In the genomic region with DNA sequence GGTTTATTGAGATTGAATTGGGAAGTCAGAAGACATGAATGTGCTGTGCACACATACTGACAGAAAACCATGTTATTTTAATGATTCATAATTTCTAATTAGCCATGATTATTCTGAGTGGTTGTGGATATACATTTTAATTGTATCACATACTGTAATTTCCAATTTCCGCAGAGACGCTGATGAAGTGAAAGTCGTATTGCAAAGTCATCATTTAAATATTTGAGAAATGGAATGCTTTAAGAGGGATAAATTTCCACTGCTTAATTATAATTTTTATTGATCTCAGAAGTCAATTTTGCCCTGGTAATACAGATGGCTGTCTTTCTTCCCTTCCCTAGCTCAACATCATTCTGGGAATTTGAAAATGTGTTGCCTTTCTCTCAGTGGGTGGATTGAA, we compare ENCODE assay signal across 36 cellular contexts.
"Had no signal": no experiment of that assay in that cellular context is flagged by ENCODE, and none has a peak within 500 bp of the region (broad histone marks: within the 10 kb centered on the region; RNA-seq: fewer than 3 reads in every experiment).

No MANE protein-coding gene starts in this region.

- H3K36me3 Mint-ChIP-seq: activated CD8-positive, alpha-beta memory T cell treated with anti-CD3 and anti-CD28 coated beads, Interleukin-2, amount 10 ng/mL, durations not matched to agents 7 days and 5 days; activated naive CD4-positive, alpha-beta T cell treated with anti-CD3 and anti-CD28 coated beads, Interleukin-2, amount 10 ng/mL, durations not matched to agents 7 days and 5 days; activated naive CD4-positive, alpha-beta T cell treated with anti-CD3 and anti-CD28 coated beads, Interleukin-2, amount 50 U/mL, for 24 hours; activated naive CD8-positive, alpha-beta T cell; activated naive CD8-positive, alpha-beta T cell treated with anti-CD3 and anti-CD28 coated beads, Interleukin-2, amount 10 ng/mL, durations not matched to agents 7 days and 5 days; brain had no signal

- H3K4me3 Mint-ChIP-seq: activated B cell treated with CpG ODN at 0.5 μM for 24 hours; activated CD4-positive, alpha-beta memory T cell treated with anti-CD3 and anti-CD28 coated beads, Interleukin-2, amount 10 ng/mL, durations not matched to agents 7 days and 5 days; activated CD4-positive, alpha-beta T cell treated with anti-CD3 and anti-CD28 coated beads, Interleukin-2, amount 10 ng/mL, durations not matched to agents 7 days and 5 days; activated CD8-positive, alpha-beta memory T cell treated with anti-CD3 and anti-CD28 coated beads, Interleukin-2, amount 10 ng/mL, durations not matched to agents 7 days and 5 days; activated CD8-positive, alpha-beta T cell treated with anti-CD3 and anti-CD28 coated beads, Interleukin-2, amount 10 ng/mL, durations not matched to agents 7 days and 5 days; activated naive CD4-positive, alpha-beta T cell treated with anti-CD3 and anti-CD28 coated beads, Interleukin-2, amount 10 ng/mL, durations not matched to agents 7 days and 5 days; activated naive CD4-positive, alpha-beta T cell treated with anti-CD3 and anti-CD28 coated beads, Interleukin-2, amount 50 U/mL, for 24 hours; activated naive CD8-positive, alpha-beta T cell; activated naive CD8-positive, alpha-beta T cell treated with anti-CD3 and anti-CD28 coated beads, Interleukin-2, amount 10 ng/mL, durations not matched to agents 7 days and 5 days; activated naive CD8-positive, alpha-beta T cell treated with anti-CD3 and anti-CD28 coated beads, Interleukin-2, amount 50 U/mL, for 24 hours; activated T-cell treated with anti-CD3 and anti-CD28 coated beads, Interleukin-2, amount 50 U/mL, for 24 hours; brain; central memory CD8-positive, alpha-beta T cell; T-helper 1 cell treated with Interleukin-12 subunit alpha and Interleukin-12 subunit beta and Interleukin-4 antibody, amounts not matched to agents 30 μg/mL and 1 μg/mL, for 36 hours; T-helper 2 cell treated with Interferon-gamma antibody and Interleukin-4, amounts not matched to agents 5 μg/mL and 100 μg/mL, for 36 hours had no signal

- H3K36me3 ChIP-seq: ascending aorta, cardiac muscle cell had no signal

- H3K4me1 Mint-ChIP-seq: activated B cell treated with CpG ODN at 0.5 μM for 24 hours; activated CD4-positive, alpha-beta memory T cell treated with anti-CD3 and anti-CD28 coated beads, Interleukin-2, amount 10 ng/mL, durations not matched to agents 7 days and 5 days; activated CD4-positive, alpha-beta T cell treated with anti-CD3 and anti-CD28 coated beads, Interleukin-2, amount 10 ng/mL, durations not matched to agents 7 days and 5 days; activated CD8-positive, alpha-beta memory T cell treated with anti-CD3 and anti-CD28 coated beads, Interleukin-2, amount 10 ng/mL, durations not matched to agents 7 days and 5 days; activated naive CD4-positive, alpha-beta T cell treated with anti-CD3 and anti-CD28 coated beads, Interleukin-2, amount 10 ng/mL, durations not matched to agents 7 days and 5 days; activated naive CD4-positive, alpha-beta T cell treated with anti-CD3 and anti-CD28 coated beads, Interleukin-2, amount 50 U/mL, for 24 hours; activated naive CD8-positive, alpha-beta T cell treated with anti-CD3 and anti-CD28 coated beads, Interleukin-2, amount 10 ng/mL, durations not matched to agents 7 days and 5 days; activated naive CD8-positive, alpha-beta T cell treated with anti-CD3 and anti-CD28 coated beads, Interleukin-2, amount 50 U/mL, for 24 hours; central memory CD8-positive, alpha-beta T cell had no signal

- FAIRE-seq: bronchial epithelial cell, TTC549 had no signal

- H3K9me3 ChIP-seq: ascending aorta had no signal

- H3K27ac Mint-ChIP-seq: activated B cell treated with CpG ODN at 0.5 μM for 24 hours; activated CD4-positive, alpha-beta memory T cell treated with anti-CD3 and anti-CD28 coated beads, Interleukin-2, amount 10 ng/mL, durations not matched to agents 7 days and 5 days; activated CD4-positive, alpha-beta T cell treated with anti-CD3 and anti-CD28 coated beads, Interleukin-2, amount 10 ng/mL, durations not matched to agents 7 days and 5 days; activated CD8-positive, alpha-beta memory T cell treated with anti-CD3 and anti-CD28 coated beads, Interleukin-2, amount 10 ng/mL, durations not matched to agents 7 days and 5 days; activated CD8-positive, alpha-beta T cell treated with anti-CD3 and anti-CD28 coated beads, Interleukin-2, amount 10 ng/mL, durations not matched to agents 7 days and 5 days; activated naive CD4-positive, alpha-beta T cell treated with anti-CD3 and anti-CD28 coated beads, Interleukin-2, amount 10 ng/mL, durations not matched to agents 7 days and 5 days; activated naive CD4-positive, alpha-beta T cell treated with anti-CD3 and anti-CD28 coated beads, Interleukin-2, amount 50 U/mL, for 24 hours; activated naive CD8-positive, alpha-beta T cell; activated naive CD8-positive, alpha-beta T cell treated with anti-CD3 and anti-CD28 coated beads, Interleukin-2, amount 10 ng/mL, durations not matched to agents 7 days and 5 days; activated naive CD8-positive, alpha-beta T cell treated with anti-CD3 and anti-CD28 coated beads, Interleukin-2, amount 50 U/mL, for 24 hours; activated T-cell treated with anti-CD3 and anti-CD28 coated beads, Interleukin-2, amount 50 U/mL, for 24 hours; activated T-helper 2 cell treated with anti-CD3 and anti-CD28 coated beads, Interferon-gamma antibody, Interleukin-2, Interleukin-4, amounts not matched to agents 10 μg/mL and 5 μg/mL and 100 μg/mL, durations not matched to agents 14 hours and 24 hours and 36 hours; brain; T-helper 1 cell treated with Interleukin-12 subunit alpha and Interleukin-12 subunit beta and Interleukin-4 antibody, amounts not matched to agents 30 μg/mL and 1 μg/mL, for 36 hours; T-helper 2 cell treated with Interferon-gamma antibody and Interleukin-4, amounts not matched to agents 5 μg/mL and 100 μg/mL, for 36 hours had no signal

- H3K27me3 ChIP-seq: ascending aorta, cardiac muscle cell had no signal

- H3K4me3 ChIP-seq: ascending aorta, cardiac muscle cell had no signal

- H3K9me3 Mint-ChIP-seq: activated CD4-positive, alpha-beta T cell treated with anti-CD3 and anti-CD28 coated beads, Interleukin-2, amount 10 ng/mL, durations not matched to agents 7 days and 5 days; activated naive CD4-positive, alpha-beta T cell treated with anti-CD3 and anti-CD28 coated beads, Interleukin-2, amount 50 U/mL, for 24 hours had no signal

- H3K27ac ChIP-seq: ascending aorta, cardiac muscle cell, VCaP had no signal

- ATAC-seq: activated CD8-positive, alpha-beta memory T cell treated with anti-CD3 and anti-CD28 coated beads, Interleukin-2, amount 10 ng/mL, durations not matched to agents 7 days and 5 days; activated CD8-positive, alpha-beta T cell treated with anti-CD3 and anti-CD28 coated beads, Interleukin-2, amount 10 ng/mL, durations not matched to agents 7 days and 5 days; activated naive CD8-positive, alpha-beta T cell treated with anti-CD3 and anti-CD28 coated beads, Interleukin-2, amount 50 U/mL, for 24 hours had no signal

- DNase-seq: activated B cell treated with CpG ODN at 0.5 μM for 24 hours; activated CD4-positive, alpha-beta memory T cell treated with anti-CD3 and anti-CD28 coated beads, Interleukin-2, amount 10 ng/mL, durations not matched to agents 7 days and 5 days; activated CD4-positive, alpha-beta T cell treated with anti-CD3 and anti-CD28 coated beads for 4 hours; activated CD4-positive, alpha-beta T cell treated with anti-CD3 and anti-CD28 coated beads, Interleukin-2, amount 10 ng/mL, durations not matched to agents 7 days and 5 days; activated CD4-positive, alpha-beta T cell treated with anti-CD3 and anti-CD28 coated beads, Interleukin-2, amount 50 U/mL, for 48 hours; activated CD4-positive, CD25-positive, alpha-beta regulatory T cell treated with anti-CD3 and anti-CD28 coated beads, Interleukin-2, amount 50 U/mL, for 72 hours; activated CD8-positive, alpha-beta memory T cell treated with anti-CD3 and anti-CD28 coated beads for 24 hours; activated CD8-positive, alpha-beta memory T cell treated with anti-CD3 and anti-CD28 coated beads, Interleukin-2, amount 10 ng/mL, durations not matched to agents 7 days and 5 days; activated CD8-positive, alpha-beta memory T cell treated with anti-CD3 and anti-CD28 coated beads, Interleukin-2, amount 50 U/mL, for 48 hours; activated CD8-positive, alpha-beta T cell treated with anti-CD3 and anti-CD28 coated beads, Interleukin-2, amount 10 ng/mL, durations not matched to agents 7 days and 5 days; activated effector memory CD4-positive, alpha-beta T cell treated with Interleukin-2 at 50 U/mL for 16 hours; activated gamma-delta T cell; activated naive CD4-positive, alpha-beta T cell treated with anti-CD3 and anti-CD28 coated beads, Interleukin-2, amount 10 ng/mL, durations not matched to agents 7 days and 5 days; activated naive CD4-positive, alpha-beta T cell treated with Interleukin-2 at 50 U/mL for 16 hours; activated naive CD8-positive, alpha-beta T cell treated with anti-CD3 and anti-CD28 coated beads, Interleukin-2, amount 10 ng/mL, durations not matched to agents 7 days and 5 days; activated naive CD8-positive, alpha-beta T cell treated with anti-CD3 and anti-CD28 coated beads, Interleukin-2, amount 50 U/mL, for 24 hours; activated T-cell treated with anti-CD3 and anti-CD28 coated beads, Interleukin-2, amount 50 U/mL, for 24 hours; activated T-cell treated with anti-CD3 and anti-CD28 coated beads, Interleukin-2, amount 50 U/mL, for 48 hours; amygdala; anterior cingulate cortex; caudate nucleus; cerebellar nuclear complex; T-helper 2 cell; T-helper 9 cell had no signal

- H3K4me1 ChIP-seq: ascending aorta had no signal

- H3K27me3 Mint-ChIP-seq: activated B cell treated with CpG ODN at 0.5 μM for 24 hours; activated CD4-positive, alpha-beta memory T cell treated with anti-CD3 and anti-CD28 coated beads, Interleukin-2, amount 10 ng/mL, durations not matched to agents 7 days and 5 days; activated CD4-positive, alpha-beta T cell treated with anti-CD3 and anti-CD28 coated beads, Interleukin-2, amount 10 ng/mL, durations not matched to agents 7 days and 5 days; activated CD8-positive, alpha-beta memory T cell treated with anti-CD3 and anti-CD28 coated beads, Interleukin-2, amount 10 ng/mL, durations not matched to agents 7 days and 5 days; activated naive CD4-positive, alpha-beta T cell treated with anti-CD3 and anti-CD28 coated beads, Interleukin-2, amount 10 ng/mL, durations not matched to agents 7 days and 5 days; activated naive CD4-positive, alpha-beta T cell treated with anti-CD3 and anti-CD28 coated beads, Interleukin-2, amount 50 U/mL, for 24 hours; activated naive CD8-positive, alpha-beta T cell; activated naive CD8-positive, alpha-beta T cell treated with anti-CD3 and anti-CD28 coated beads, Interleukin-2, amount 10 ng/mL, durations not matched to agents 7 days and 5 days; activated naive CD8-positive, alpha-beta T cell treated with anti-CD3 and anti-CD28 coated beads, Interleukin-2, amount 50 U/mL, for 24 hours; activated T-cell treated with anti-CD3 and anti-CD28 coated beads, Interleukin-2, amount 50 U/mL, for 24 hours; brain; central memory CD8-positive, alpha-beta T cell had no signal
